Comparison of ENCODE assay signal across 12 cellular contexts in the genomic region with DNA sequence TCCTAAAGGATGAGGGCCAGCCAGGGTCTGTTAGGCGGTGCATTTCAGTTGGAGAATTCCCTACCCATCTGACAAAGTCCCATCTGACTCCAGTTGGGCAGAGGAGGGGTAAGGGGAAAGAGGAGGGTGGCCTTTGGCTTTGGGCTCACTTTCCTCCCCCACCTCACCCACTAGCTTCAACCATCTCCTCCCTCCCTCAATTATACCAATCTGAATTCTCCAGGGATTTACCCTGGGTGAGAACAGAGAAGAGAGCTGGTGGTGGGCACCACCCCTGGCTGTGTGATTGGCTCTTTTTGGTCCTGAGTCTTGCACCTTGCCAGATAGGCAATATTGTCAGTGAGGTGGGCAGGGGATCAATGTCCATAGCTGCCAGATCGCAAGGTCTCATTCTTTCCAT. TPM values are rescaled to one million over a fixed set of nuclear protein-coding genes. Genes with fewer than 3 reads are reported as not detected.
DNase-seq lines count a peak whose midpoint lies in the region; ATAC-seq, FAIRE-seq and TF ChIP-seq lines count a peak whose summit lies in the region.
"Had no signal": no experiment of that assay in that cellular context is flagged by ENCODE, and none has a peak within 500 bp of the region (broad histone marks: within the 10 kb centered on the region; RNA-seq: fewer than 3 reads in every experiment).

No MANE protein-coding gene starts in this region.

- peak overlapping the region; percentile 92 for H3K9ac ChIP-seq in ES-I3 (ENCODE audit: low read depth, low read length)
- peak overlapping the region; percentile 99; the same call in 1 of the 2 replicates for H3K9ac ChIP-seq in HUES64 (ENCODE audit: low read depth, low read length)
- peak overlapping the region; percentile 99 for H3K9ac ChIP-seq in GM12878 (ENCODE audit: control insufficient read depth, insufficient read depth, low read length)
- no peak overlapping the region for H3K9ac ChIP-seq in colonic mucosa (ENCODE audit: low read depth in 2 of 2, low read length in 2 of 2)

- peak overlapping the region in 2 of 10 donors; percentile 4 to 29 for H3K4me3 Mint-ChIP-seq in naive thymus-derived CD8-positive, alpha-beta T cell
- no peak overlapping the region for H3K4me3 Mint-ChIP-seq in natural killer cell treated with Interleukin-12 subunit alpha and Interleukin-12 subunit beta and Interleukin-15 and Interleukin-18, amount 100 ng/mL, for 72 hours

- peaks cover 0 to 40% (median 7%) of the 10 kb centered on the region in 3 donors for H3K36me3 Mint-ChIP-seq in naive thymus-derived CD8-positive, alpha-beta T cell
- no peaks in the 10 kb centered on the region for H3K36me3 Mint-ChIP-seq in natural killer cell treated with Interleukin-12 subunit alpha and Interleukin-12 subunit beta and Interleukin-15 and Interleukin-18, amount 100 ng/mL, for 72 hours

- no peak for TF ChIP-seq CTCF in GM12878 (IDR thresholded peaks at IDR 0.05 in 2 of 3, conservative IDR thresholded peaks at IDR 0.05 in 1 of 3; ENCODE audit: control insufficient read depth in 2 of 3, extremely low read depth in 1 of 3, insufficient read depth in 1 of 3, low read depth in 3 of 3, low read length in 3 of 3)
- TF ChIP-seq CTCF in colonic mucosa (IDR thresholded peaks at IDR 0.05) = no peak

- peak overlapping the region; percentile 97 for H3K4me3 ChIP-seq in HUES64 (ENCODE audit: low read length)
- H3K4me3 ChIP-seq in GM12878 = peak overlapping the region; percentile 93
- H3K4me3 ChIP-seq in colonic mucosa = no peak overlapping the region
- H3K4me3 ChIP-seq: coronary artery, suprapubic skin had no signal

- no peaks in the 10 kb centered on the region for H3K9me3 ChIP-seq in ES-I3 (ENCODE audit: control insufficient read depth, insufficient read depth, low read length)
- H3K9me3 ChIP-seq in HUES64 (ENCODE audit: insufficient read depth, low read depth, low read length) = no peaks in the 10 kb centered on the region
- H3K9me3 ChIP-seq in GM12878 (replicated peaks; ENCODE audit: control insufficient read depth, insufficient read depth, low read length) = no peaks in the 10 kb centered on the region
- no peaks in the 10 kb centered on the region for H3K9me3 ChIP-seq in colonic mucosa
- H3K9me3 ChIP-seq: suprapubic skin had no signal

- intact Hi-C loops in GM12878 (cut with micrococcal nuclease; ENCODE audit: unreplicated experiment) (no loop called here), colonic mucosa (cut with DNase I) (no loop called here)

- 29% methylated on average over 1 of the region's 2 CpGs for WGBS in HUES64
- WGBS in GM12878 (ENCODE audit: insufficient coverage, insufficient replicate concordance, low lambda C conversion rate, missing lambda C conversion rate) = 53% methylated on average over 2 of the region's 2 CpGs

- CTCF ChIA-PET in GM12878 (lab: Yijun Ruan, JAX) = interaction anchor here (0.8 to 1.5 kb wide), 3 partner anchors 10 to 175 kb away, joined by 3 to 6 read pairs (median 4); no protein-coding TSS in a partner anchor

- peaks cover 51% of the 10 kb centered on the region for H3K79me2 ChIP-seq in GM12878 (ENCODE audit: control insufficient read depth, insufficient read depth, low read length)

- no peak for ATAC-seq in GM12878
- ATAC-seq in naive thymus-derived CD8-positive, alpha-beta T cell = no peak
- ATAC-seq in natural killer cell treated with Interleukin-12 subunit alpha and Interleukin-12 subunit beta and Interleukin-15 and Interleukin-18, amount 100 ng/mL, for 72 hours = no peak

- no peaks in the 10 kb centered on the region for H3K9me3 Mint-ChIP-seq in naive thymus-derived CD8-positive, alpha-beta T cell
- no peaks in the 10 kb centered on the region for H3K9me3 Mint-ChIP-seq in natural killer cell treated with Interleukin-12 subunit alpha and Interleukin-12 subunit beta and Interleukin-15 and Interleukin-18, amount 100 ng/mL, for 72 hours

- DNase-seq in GM12878 (ENCODE audit: low read depth, low spot score) = no peak
- no peak for DNase-seq in naive thymus-derived CD8-positive, alpha-beta T cell
- no peak for DNase-seq in natural killer cell treated with Interleukin-12 subunit alpha and Interleukin-12 subunit beta and Interleukin-15 and Interleukin-18, amount 100 ng/mL, for 72 hours (ENCODE audit: low spot score)
- DNase-seq in colonic mucosa = no peak
- no peak for DNase-seq in NCI-H526 treated with DMSO at 0.1 percent for 48 hours (lab: John Stamatoyannopoulos, UW)
- DNase-seq: hypothalamus; NCI-H2029 treated with DMSO at 0.1 percent for 48 hours; stimulated activated CD4-positive, alpha-beta T cell treated with anti-CD3 and anti-CD28 coated beads, Interleukin-1b, Interleukin-23, amount 100 ng/mL, for 48 hours had no signal

- peak overlapping the region; percentile 85 for H3K4me2 ChIP-seq in GM12878 (ENCODE audit: control insufficient read depth, insufficient read depth)

- H3K4me1 Mint-ChIP-seq in naive thymus-derived CD8-positive, alpha-beta T cell = peaks cover 19 to 64% (median 61%) of the 10 kb centered on the region in 4 donors
- peaks cover 15 to 31% of the 10 kb centered on the region in 2 donors for H3K4me1 Mint-ChIP-seq in natural killer cell treated with Interleukin-12 subunit alpha and Interleukin-12 subunit beta and Interleukin-15 and Interleukin-18, amount 100 ng/mL, for 72 hours (ENCODE audit: low read depth in 2 of 2)

- no peaks in the 10 kb centered on the region for H3K27me3 Mint-ChIP-seq in naive thymus-derived CD8-positive, alpha-beta T cell
- no peaks in the 10 kb centered on the region for H3K27me3 Mint-ChIP-seq in natural killer cell treated with Interleukin-12 subunit alpha and Interleukin-12 subunit beta and Interleukin-15 and Interleukin-18, amount 100 ng/mL, for 72 hours

- no peak for TF ChIP-seq EP300 in GM12878 (IDR thresholded peaks at IDR 0.05; ENCODE audit: borderline replicate concordance in 1 of 2, control insufficient read depth in 1 of 2, low read depth in 2 of 2, low read length in 2 of 2)

- FAIRE-seq in GM12878 (lab: Jason Lieb, UNC) = no peak

- H4K20me1 ChIP-seq in GM12878 (ENCODE audit: control insufficient read depth, insufficient read depth) = peaks cover 5% of the 10 kb centered on the region; the same call in 1 of the 2 replicates

- H3K27me3 ChIP-seq in HUES64 (ENCODE audit: insufficient read depth, low read length) (no peaks in the 10 kb centered on the region), GM12878 (replicated peaks in 1 of 2; ENCODE audit: control insufficient read depth in 2 of 2, insufficient read depth in 2 of 2, low read length in 1 of 2) (no peaks in the 10 kb centered on the region), colonic mucosa (no peaks in the 10 kb centered on the region)
- H3K27me3 ChIP-seq: suprapubic skin had no signal

- H3K27ac ChIP-seq in HUES64 (ENCODE audit: low read depth, low read length) (peak overlapping the region; percentile 96; the same call in 1 of the 2 replicates), GM12878 (ENCODE audit: control insufficient read depth, insufficient read depth) (no peak overlapping the region; the same call in none of the 2 replicates), colonic mucosa (no peak overlapping the region)
- H3K27ac ChIP-seq: coronary artery, suprapubic skin had no signal

- peaks cover 38% of the 10 kb centered on the region for H3K4me1 ChIP-seq in ES-I3 (ENCODE audit: insufficient read depth, low read length)
- H3K4me1 ChIP-seq in HUES64 (ENCODE audit: insufficient read depth, low read length) = peaks cover 36% of the 10 kb centered on the region
- H3K4me1 ChIP-seq in GM12878 (ENCODE audit: control insufficient read depth, insufficient read depth, low read length) = peaks cover 21% of the 10 kb centered on the region
- H3K4me1 ChIP-seq in colonic mucosa = no peaks in the 10 kb centered on the region

- in situ Hi-C loops in GM12878 (cut with MboI) = loop anchor here (5.0 to 25.0 kb wide), 2 partner anchors 177 to 372 kb away; no protein-coding TSS in a partner anchor

- RAD21 ChIA-PET in GM12878 (lab: Charles Lee; ENCODE audit: unreplicated experiment) = interaction anchor here (1.1 kb wide), 2 partner anchors 16 to 44 kb away, joined by 3 to 4 read pairs; no protein-coding TSS in a partner anchor

- TF ChIP-seq RAD21 in GM12878 (IDR thresholded peaks at IDR 0.05; ENCODE audit: insufficient read depth, low read depth, low read length) = no peak

- peak overlapping the region in 7 of 10 donors; percentile 10 to 90 (median 83) for H3K27ac Mint-ChIP-seq in naive thymus-derived CD8-positive, alpha-beta T cell
- peak overlapping the region in 1 of 2 donors; percentile 70 for H3K27ac Mint-ChIP-seq in natural killer cell treated with Interleukin-12 subunit alpha and Interleukin-12 subunit beta and Interleukin-15 and Interleukin-18, amount 100 ng/mL, for 72 hours

- POLR2A ChIA-PET in GM12878 (lab: Charles Lee) = interaction anchor here (0.5 to 1.2 kb wide), 2 partner anchors 16 to 160 kb away, joined by 3 to 4 read pairs; no protein-coding TSS in a partner anchor
- POLR2A ChIA-PET in naive thymus-derived CD8-positive, alpha-beta T cell (lab: Charles Lee) = interaction anchor here (0.6 to 1.2 kb wide), 2 partner anchors 9 to 11 kb away, joined by 4 to 5 read pairs; a partner anchor contains a TSS

- H2AFZ ChIP-seq in GM12878 (ENCODE audit: control insufficient read depth, low read depth, low read length) = no peak overlapping the region

- SMC1A ChIA-PET in GM12878 (lab: Charles Lee; ENCODE audit: uncharacterized antibody, unreplicated experiment) = interaction anchor here (0.7 to 1.1 kb wide), 2 partner anchors 45 to 178 kb away, joined by 3 read pairs; no protein-coding TSS in a partner anchor

- peaks cover 48% of the 10 kb centered on the region for H3K36me3 ChIP-seq in ES-I3 (ENCODE audit: insufficient read depth, low read length)
- H3K36me3 ChIP-seq in HUES64 (ENCODE audit: insufficient read depth, low read length) = peaks cover 64% of the 10 kb centered on the region
- H3K36me3 ChIP-seq in GM12878 (ENCODE audit: control insufficient read depth in 2 of 2, insufficient read depth in 2 of 2, low read length in 1 of 2) = peaks cover 27 to 33% of the 10 kb centered on the region in 2 experiments
- no peaks in the 10 kb centered on the region for H3K36me3 ChIP-seq in colonic mucosa

- no peak for TF ChIP-seq POLR2A in GM12878 (IDR thresholded peaks at IDR 0.05; ENCODE audit: low read depth, low read length)

- no TSS peak for BruUV-seq in GM12878 (replicated peaks; lab: Mats Ljungman, UMichigan)

RNA-seq across cellular contexts. Expression of a gene that starts 3.2 kb away (rescaled TPM):
- polyA plus RNA-seq in HUES64 (2013, experiment 1 of 2) = 2,125 TPM
- 2,161 TPM for polyA plus RNA-seq in HUES64 (2013, experiment 2 of 2)
- 34.9 and 35.0 TPM in 2 replicates for total RNA-seq in GM12878 (2013; cell fraction: nucleolus; rRNA removed)
- total RNA-seq in GM12878 (2014; rRNA removed) (417 and 479 TPM in 2 replicates), GM12878 (2014; rRNA removed; fragmentation: Illumina TruSeq; extraction: Trizol) (220 and 264 TPM in 2 replicates), GM12878 (2021) (867 and 885 TPM in 2 replicates), colonic mucosa (100 to 1,000 TPM; 184 to 536 TPM)
- 85.7 TPM for polyA plus RNA-seq in GM12878 (2011; ENCODE audit: low read depth)
- polyA plus RNA-seq in GM12878 (2011; rRNA removed) (39.7 and 110 TPM in 2 replicates), GM12878 (2014; fragmentation: Illumina TruSeq; extraction: Trizol) (176 and 537 TPM in 2 replicates), GM12878 (2014; fragmentation: Nextera tagmentation; extraction: Ambion mirVana) (10 to 100 TPM; 13.4 to 38.0 TPM), GM12878 (2014; rRNA removed) (555 and 628 TPM in 2 replicates), GM12878 (2016; fragmentation: Nextera tagmentation; extraction: Ambion mirVana) (100 to 1,000 TPM; 692 to 739 TPM)
- 154 and 186 TPM in 2 replicates for polyA plus RNA-seq in GM12878 (2011; cell fraction: cytosol; rRNA removed)
- polyA plus RNA-seq in GM12878 (2011; cell fraction: nucleus; rRNA removed) = 132 and 185 TPM in 2 replicates
- 247 and 313 TPM in 2 replicates for polyA plus RNA-seq in GM12878 (2012)
- 32.6 and 67.6 TPM in 2 replicates for polyA minus RNA-seq in GM12878 (2011; rRNA and poly(A)+ RNA removed)
- polyA minus RNA-seq in GM12878 (2011; cell fraction: cytosol; rRNA and poly(A)+ RNA removed) = 96.9 and 109 TPM in 2 replicates
- 20.3 and 35.7 TPM in 2 replicates for polyA minus RNA-seq in GM12878 (2011; cell fraction: nucleus; rRNA and poly(A)+ RNA removed)
- total RNA-seq in naive thymus-derived CD8-positive, alpha-beta T cell = 10 to 100 TPM; 75.3 to 80.3 TPM
- 10 to 100 TPM; 28.0 to 40.9 (median 38.1) TPM for polyA plus RNA-seq in naive thymus-derived CD8-positive, alpha-beta T cell
- 100 to 1,000 TPM; 151 to 556 TPM for total RNA-seq in natural killer cell treated with Interleukin-12 subunit alpha and Interleukin-12 subunit beta and Interleukin-15 and Interleukin-18, amount 100 ng/mL, for 72 hours

RNA-seq across cellular contexts. Expression of a gene that starts 8.9 kb away (rescaled TPM):
- polyA plus RNA-seq in HUES64 (2013, experiment 1 of 2) = 5.7 TPM
- polyA plus RNA-seq in HUES64 (2013, experiment 2 of 2) = 5.8 TPM
- total RNA-seq in GM12878 (2013; cell fraction: nucleolus; rRNA removed) = 7.9 and 8.8 TPM in 2 replicates
- total RNA-seq in GM12878 (2014; rRNA removed) (26.9 and 27.7 TPM in 2 replicates), GM12878 (2014; rRNA removed; fragmentation: Illumina TruSeq; extraction: Trizol) (6.8 and 9.0 TPM in 2 replicates), GM12878 (2021) (17.6 and 19.9 TPM in 2 replicates), colonic mucosa (10 to 100 TPM in 1 of 2 donors, 1 to 10 TPM in 1; 8.6 to 12.8 TPM)
- polyA plus RNA-seq in GM12878 (2011; ENCODE audit: low read depth) = 10.5 TPM
- polyA plus RNA-seq in GM12878 (2011; rRNA removed) (5.9 and 12.5 TPM in 2 replicates), GM12878 (2014; fragmentation: Illumina TruSeq; extraction: Trizol) (0.65 and 8.7 TPM in 2 replicates), GM12878 (2014; fragmentation: Nextera tagmentation; extraction: Ambion mirVana) (1 to 10 TPM; 7.1 to 8.4 TPM), GM12878 (2014; rRNA removed) (25.3 and 26.9 TPM in 2 replicates), GM12878 (2016; fragmentation: Nextera tagmentation; extraction: Ambion mirVana) (10 to 100 TPM; 27.2 to 30.0 TPM)
- polyA plus RNA-seq in GM12878 (2011; cell fraction: cytosol; rRNA removed) = 22.8 and 29.5 TPM in 2 replicates
- polyA plus RNA-seq in GM12878 (2011; cell fraction: nucleus; rRNA removed) = 19.6 and 24.9 TPM in 2 replicates
- 18.4 and 20.4 TPM in 2 replicates for polyA plus RNA-seq in GM12878 (2012)
- 7.7 and 15.6 TPM in 2 replicates for polyA minus RNA-seq in GM12878 (2011; rRNA and poly(A)+ RNA removed)
- polyA minus RNA-seq in GM12878 (2011; cell fraction: cytosol; rRNA and poly(A)+ RNA removed) = 5.9 and 6.4 TPM in 2 replicates
- 17.4 and 25.5 TPM in 2 replicates for polyA minus RNA-seq in GM12878 (2011; cell fraction: nucleus; rRNA and poly(A)+ RNA removed)
- total RNA-seq in naive thymus-derived CD8-positive, alpha-beta T cell = 10 to 100 TPM; 21.0 to 21.7 TPM
- polyA plus RNA-seq in naive thymus-derived CD8-positive, alpha-beta T cell = 10 to 100 TPM; 37.6 to 45.4 (median 45.0) TPM
- 10 to 100 TPM; 15.9 to 20.9 TPM for total RNA-seq in natural killer cell treated with Interleukin-12 subunit alpha and Interleukin-12 subunit beta and Interleukin-15 and Interleukin-18, amount 100 ng/mL, for 72 hours

Comparison
In these comparisons a context has a peak if more than half of its experiments do, and no peak if none do; other contexts are left out.
1. H3K9ac ChIP-seq: peak in ES-I3 (single experiment), HUES64 (single experiment) and GM12878 (single experiment); none in colonic mucosa (0 of 2).